9 cellular contexts compared by ENCODE assay signal in the genomic region with DNA sequence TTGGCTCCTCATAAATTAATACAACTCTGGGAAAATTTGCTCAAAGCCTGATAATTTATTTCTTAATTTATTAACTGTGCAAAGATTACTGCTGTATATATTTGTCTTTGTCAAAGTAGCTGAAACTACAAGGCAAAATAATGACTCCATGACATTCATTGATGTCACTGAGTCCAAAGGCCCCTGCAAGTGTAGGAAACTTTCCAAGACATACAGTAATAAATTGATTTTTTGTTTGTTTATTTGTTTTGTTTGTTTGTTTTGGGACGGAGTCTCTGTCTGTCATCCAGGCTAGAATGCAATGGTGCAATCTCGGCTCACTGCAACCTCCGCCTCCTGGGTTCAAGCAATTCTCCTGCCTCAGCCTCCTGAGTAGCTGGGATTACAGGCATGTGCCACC.
"Had no signal": no experiment of that assay in that cellular context is flagged by ENCODE, and none has a peak within 500 bp of the region (broad histone marks: within the 10 kb centered on the region; RNA-seq: fewer than 3 reads in every experiment).

No MANE protein-coding gene starts in this region.

- H3K4me1 ChIP-seq: HAP-1 had no signal

- H3K9ac ChIP-seq: GM23248 had no signal

- FAIRE-seq: K562 had no signal

- H3K9me3 ChIP-seq: HAP-1 had no signal

- H3K36me3 ChIP-seq: HAP-1 had no signal

- DNase-seq: GM23248, GOT3, H7, HFFc6, IMR-90 had no signal

- H3K4me3 ChIP-seq: GM23248, HAP-1, K562 had no signal

- H3K27ac ChIP-seq: GM23248, HL-60 had no signal

- H2AFZ ChIP-seq: GM23248 had no signal

- ATAC-seq: HCT116, K562 had no signal
